21 cellular contexts compared by ENCODE assay signal in the genomic region with DNA sequence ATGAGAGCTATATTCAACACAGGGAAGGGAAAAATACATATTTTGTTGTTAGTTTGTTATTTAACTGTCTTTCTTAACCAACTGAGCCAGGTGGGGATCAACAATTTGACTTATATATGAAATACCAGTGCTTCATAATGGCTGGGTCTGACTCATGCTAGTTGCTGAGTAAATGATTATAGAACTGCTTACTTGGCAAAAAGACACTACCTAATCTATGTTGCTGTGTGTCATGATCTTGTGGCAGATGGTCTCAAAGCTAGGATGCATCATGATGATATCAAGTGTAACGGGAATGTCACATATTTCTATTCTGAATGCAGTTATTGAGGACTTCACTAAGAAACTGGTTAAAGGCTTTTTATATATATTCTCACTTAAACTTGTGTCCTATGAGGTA.
DNase-seq lines count a peak whose midpoint lies in the region; ATAC-seq, FAIRE-seq and TF ChIP-seq lines count a peak whose summit lies in the region.
"Had no signal": no experiment of that assay in that cellular context is flagged by ENCODE, and none has a peak within 500 bp of the region (broad histone marks: within the 10 kb centered on the region; RNA-seq: fewer than 3 reads in every experiment).

No MANE protein-coding gene starts in this region.

- peak; percentile 8 for DNase-seq in DMS 273 treated with DMSO at 0.1 percent for 48 hours (lab: John Stamatoyannopoulos, UW)
- DNase-seq in NCI-H1694 (lab: John Stamatoyannopoulos, UW) = peak; percentile 6
- DNase-seq in bronchial epithelial cell (ENCODE audit: low read depth) = peak; percentile 80
- peak; percentile 66 for DNase-seq in kidney epithelial cell (ENCODE audit: low read depth)
- no peak for DNase-seq in NCI-H128 (lab: John Stamatoyannopoulos, UW; ENCODE audit: unreplicated experiment)
- DNase-seq in GM19240 (ENCODE audit: insufficient read length, low spot score) = no peak
- DNase-seq: activated CD8-positive, alpha-beta memory T cell treated with anti-CD3 and anti-CD28 coated beads, Interleukin-2, amount 10 ng/mL, durations not matched to agents 7 days and 5 days; activated naive CD4-positive, alpha-beta T cell treated with anti-CD3 and anti-CD28 coated beads for 36 hours; central memory CD4-positive, alpha-beta T cell; effector memory CD4-positive, alpha-beta T cell; immature natural killer cell; NCI-H187 treated with DMSO at 0.1 percent for 48 hours; NCI-H526; sigmoid colon; stimulated activated CD4-positive, alpha-beta T cell treated with anti-CD3 and anti-CD28 coated beads, Interleukin-4, amount 100 ng/mL, for 24 hours; T-helper 1 cell; transverse colon had no signal

- ATAC-seq in HG02759 (IDR thresholded peaks at IDR 0.05; ENCODE audit: unreplicated experiment) (no peak), HG03175 (IDR thresholded peaks at IDR 0.05; ENCODE audit: unreplicated experiment) (no peak)
- ATAC-seq: activated CD8-positive, alpha-beta memory T cell treated with anti-CD3 and anti-CD28 coated beads, Interleukin-2, amount 10 ng/mL, durations not matched to agents 7 days and 5 days; HCT116 had no signal

- H3K36me3 ChIP-seq in bronchial epithelial cell (ENCODE audit: control insufficient read depth, insufficient read depth, low read length) = no peaks in the 10 kb centered on the region
- no peaks in the 10 kb centered on the region for H3K36me3 ChIP-seq in kidney epithelial cell (ENCODE audit: control insufficient read depth, insufficient read depth, low read length)
- H3K36me3 ChIP-seq: BLaER1 treated with 17β-estradiol and CSF1 and Interleukin-3, amounts not matched to agents 10 nM and 100 nM; sigmoid colon; transverse colon had no signal

- no peaks in the 10 kb centered on the region for H3K27me3 ChIP-seq in bronchial epithelial cell (ENCODE audit: control insufficient read depth, insufficient read depth, low read length)
- H3K27me3 ChIP-seq in kidney epithelial cell (ENCODE audit: control insufficient read depth, insufficient read depth, low read length) = no peaks in the 10 kb centered on the region
- H3K27me3 ChIP-seq: BLaER1 treated with 17β-estradiol and CSF1 and Interleukin-3, amounts not matched to agents 10 nM and 100 nM; sigmoid colon; transverse colon had no signal

- H3K4me3 ChIP-seq in bronchial epithelial cell (ENCODE audit: low read depth, low read length) = no peak overlapping the region
- H3K4me3 ChIP-seq in kidney epithelial cell (ENCODE audit: low read depth, low read length) = no peak overlapping the region
- H3K4me3 ChIP-seq: BLaER1 treated with 17β-estradiol and CSF1 and Interleukin-3, amounts not matched to agents 10 nM and 100 nM; sigmoid colon; transverse colon had no signal

- TF ChIP-seq CTCF in bronchial epithelial cell (IDR thresholded peaks at IDR 0.05; ENCODE audit: insufficient read depth, low read length, severe bottlenecking) (no peak), kidney epithelial cell (IDR thresholded peaks at IDR 0.05; ENCODE audit: insufficient read depth, low read length, poor library complexity, severe bottlenecking) (no peak)

- FAIRE-seq in bronchial epithelial cell (lab: Jason Lieb, UNC) = no peak

Comparison
In these comparisons a context has a peak if more than half of its experiments do, and no peak if none do; other contexts are left out.
1. DNase-seq: peak in DMS 273 treated with DMSO at 0.1 percent for 48 hours (single experiment), NCI-H1694 (single experiment), bronchial epithelial cell (single experiment) and kidney epithelial cell (single experiment); none in NCI-H128 (single experiment) and GM19240 (single experiment).